Comparison of ENCODE assay signal across 18 cellular contexts in genomic region chr9:31541626-31542025, GRCh38.
DNase-seq lines count a peak whose midpoint lies in the region; ATAC-seq and TF ChIP-seq lines count a peak whose summit lies in the region.
"Had no signal": no experiment of that assay in that cellular context is flagged by ENCODE, and none has a peak within 500 bp of the region (broad histone marks: within the 10 kb centered on the region; RNA-seq: fewer than 3 reads in every experiment).

No MANE protein-coding gene starts in this region.

- H2AFZ ChIP-seq in hepatocyte, result no peak overlapping the region

- H4K20me1 ChIP-seq in hepatocyte (ENCODE audit: insufficient read depth, poor library complexity, severe bottlenecking), result no peaks in the 10 kb centered on the region
- H4K20me1 ChIP-seq: BLaER1 had no signal

- peak overlapping the region; percentile 26 for H3K4me2 ChIP-seq in hepatocyte
- H3K4me2 ChIP-seq: BLaER1 had no signal

- H3K79me2 ChIP-seq in hepatocyte, result no peaks in the 10 kb centered on the region

- H3K4me3 Mint-ChIP-seq in activated T-helper 17 cell treated with anti-CD3 and anti-CD28 coated beads, Interleukin-2, amount 50 U/mL, for 72 hours, result peak overlapping the region; percentile 43
- no peak overlapping the region for H3K4me3 Mint-ChIP-seq in activated naive CD8-positive, alpha-beta T cell treated with anti-CD3 and anti-CD28 coated beads for 36 hours
- H3K4me3 Mint-ChIP-seq: activated CD8-positive, alpha-beta T cell treated with anti-CD3 and anti-CD28 coated beads, Interleukin-2, amount 10 ng/mL, durations not matched to agents 7 days and 5 days had no signal

- peaks cover 3% of the 10 kb centered on the region for H3K27me3 Mint-ChIP-seq in activated T-helper 17 cell treated with anti-CD3 and anti-CD28 coated beads, Interleukin-2, amount 50 U/mL, for 72 hours
- no peaks in the 10 kb centered on the region for H3K27me3 Mint-ChIP-seq in activated naive CD8-positive, alpha-beta T cell treated with anti-CD3 and anti-CD28 coated beads for 36 hours

- DNase-seq in hepatocyte (ENCODE audit: low spot score), result no peak
- peak; percentile 32 for DNase-seq in retinal pigment epithelial cell (ENCODE audit: low read depth)
- DNase-seq in GM13976 (ENCODE audit: low spot score), result no peak
- DNase-seq in activated naive CD8-positive, alpha-beta T cell treated with anti-CD3 and anti-CD28 coated beads for 36 hours, result no peak
- no peak for DNase-seq in DMS153 treated with DMSO at 0.1 percent for 48 hours (lab: John Stamatoyannopoulos, UW; ENCODE audit: unreplicated experiment)
- DNase-seq: activated CD8-positive, alpha-beta T cell treated with anti-CD3 and anti-CD28 coated beads, Interleukin-2, amount 10 ng/mL, durations not matched to agents 7 days and 5 days; effector CD8-positive, alpha-beta T cell; lower lobe of right lung; NCI-H1105; NCI-H226 had no signal

- ATAC-seq in HG03439 (IDR thresholded peaks at IDR 0.05; ENCODE audit: unreplicated experiment) (peak; percentile 3), GM19328 (IDR thresholded peaks at IDR 0.05; ENCODE audit: unreplicated experiment) (no peak)
- ATAC-seq in activated T-helper 17 cell treated with anti-CD3 and anti-CD28 coated beads, Interleukin-2, amount 50 U/mL, for 72 hours (replicated peaks), result no peak
- ATAC-seq: activated CD8-positive, alpha-beta T cell treated with anti-CD3 and anti-CD28 coated beads, Interleukin-2, amount 10 ng/mL, durations not matched to agents 7 days and 5 days had no signal

- TF ChIP-seq CTCF in hepatocyte (IDR thresholded peaks at IDR 0.05; ENCODE audit: poor library complexity), result no peak
- TF ChIP-seq CTCF in retinal pigment epithelial cell (conservative IDR thresholded peaks at IDR 0.05; ENCODE audit: low read depth, low read length), result no peak
- no peak for TF ChIP-seq CTCF in GM13976 (IDR thresholded peaks at IDR 0.05; ENCODE audit: borderline replicate concordance, control extremely low read depth, extremely low read depth, insufficient read depth, missing control alignments)

- H3K36me3 ChIP-seq in hepatocyte (replicated peaks; ENCODE audit: insufficient read depth, low read depth), result no peaks in the 10 kb centered on the region
- H3K36me3 ChIP-seq: BLaER1, HAP-1, lower lobe of right lung, neutrophil had no signal

- in situ Hi-C loops in GM13976 (cut with MboI; ENCODE audit: low sequenced_read_pairs, unreplicated experiment), result no loop called here

- peak overlapping the region; percentile 11 for H3K27ac ChIP-seq in hepatocyte
- H3K27ac ChIP-seq: BLaER1, body of pancreas, lower lobe of right lung, neutrophil, SK-N-MC had no signal

- H3K27me3 ChIP-seq in hepatocyte, result no peaks in the 10 kb centered on the region
- H3K27me3 ChIP-seq: BLaER1, body of pancreas, neutrophil had no signal

- peaks cover 8% of the 10 kb centered on the region for H3K4me1 Mint-ChIP-seq in activated T-helper 17 cell treated with anti-CD3 and anti-CD28 coated beads, Interleukin-2, amount 50 U/mL, for 72 hours
- H3K4me1 Mint-ChIP-seq in activated naive CD8-positive, alpha-beta T cell treated with anti-CD3 and anti-CD28 coated beads for 36 hours, result peaks cover 7% of the 10 kb centered on the region

- no peaks in the 10 kb centered on the region for H3K9me3 Mint-ChIP-seq in activated T-helper 17 cell treated with anti-CD3 and anti-CD28 coated beads, Interleukin-2, amount 50 U/mL, for 72 hours
- no peaks in the 10 kb centered on the region for H3K9me3 Mint-ChIP-seq in activated naive CD8-positive, alpha-beta T cell treated with anti-CD3 and anti-CD28 coated beads for 36 hours

- H3K9me3 ChIP-seq in hepatocyte (ENCODE audit: low read depth), result no peaks in the 10 kb centered on the region
- H3K9me3 ChIP-seq: BLaER1, body of pancreas, HAP-1, lower lobe of right lung, neutrophil had no signal

- H3K9me2 ChIP-seq in hepatocyte (replicated peaks; ENCODE audit: insufficient read depth), result no peaks in the 10 kb centered on the region

- H3K36me3 Mint-ChIP-seq in activated T-helper 17 cell treated with anti-CD3 and anti-CD28 coated beads, Interleukin-2, amount 50 U/mL, for 72 hours (ENCODE audit: low read depth), result no peaks in the 10 kb centered on the region
- no peaks in the 10 kb centered on the region for H3K36me3 Mint-ChIP-seq in activated naive CD8-positive, alpha-beta T cell treated with anti-CD3 and anti-CD28 coated beads for 36 hours

- 80% methylated on average over 2 of the region's 2 CpGs for WGBS in hepatocyte (ENCODE audit: low lambda C conversion rate, missing lambda C conversion rate)

- H3K4me3 ChIP-seq in hepatocyte, result no peak overlapping the region
- H3K4me3 ChIP-seq in retinal pigment epithelial cell (ENCODE audit: low read length), result no peak overlapping the region
- H3K4me3 ChIP-seq: BLaER1, body of pancreas, HAP-1, lower lobe of right lung had no signal

- peak overlapping the region; percentile 71 for H3K27ac Mint-ChIP-seq in activated T-helper 17 cell treated with anti-CD3 and anti-CD28 coated beads, Interleukin-2, amount 50 U/mL, for 72 hours
- H3K27ac Mint-ChIP-seq in activated naive CD8-positive, alpha-beta T cell treated with anti-CD3 and anti-CD28 coated beads for 36 hours, result no peak overlapping the region
- H3K27ac Mint-ChIP-seq: activated CD8-positive, alpha-beta T cell treated with anti-CD3 and anti-CD28 coated beads, Interleukin-2, amount 10 ng/mL, durations not matched to agents 7 days and 5 days had no signal

- no peaks in the 10 kb centered on the region for H3K4me1 ChIP-seq in hepatocyte (ENCODE audit: insufficient read depth)
- H3K4me1 ChIP-seq: BLaER1, body of pancreas, HAP-1, lower lobe of right lung had no signal
